29 cellular contexts compared by ENCODE assay signal in genomic region chr5:155799308-155799707, GRCh38.
"Had no signal": no experiment of that assay in that cellular context is flagged by ENCODE, and none has a peak within 500 bp of the region (broad histone marks: within the 10 kb centered on the region; RNA-seq: fewer than 3 reads in every experiment).

No MANE protein-coding gene starts in this region.

- H3K36me3 Mint-ChIP-seq: neural progenitor cell; stimulated activated effector memory CD8-positive, alpha-beta T cell treated with anti-CD3 and anti-CD28 coated beads, Interleukin-12 subunit alpha, Interleukin-12 subunit beta, amount 100 ng/mL, for 72 hours; stimulated activated naive B cell treated with anti-CD40 and anti-IgM and Interleukin-4, amounts not matched to agents 10 μg/mL and 1 μg/mL and 100 μg/mL, for 72 hours had no signal

- H3K4me1 ChIP-seq: neural progenitor cell, right lobe of liver, sigmoid colon, stomach, thyroid gland, tibial nerve, upper lobe of left lung, vagina had no signal

- ATAC-seq: natural killer cell; right cardiac atrium; right lobe of liver; stimulated activated effector memory CD8-positive, alpha-beta T cell treated with anti-CD3 and anti-CD28 coated beads, Interleukin-12 subunit alpha, Interleukin-12 subunit beta, amount 100 ng/mL, for 72 hours; stimulated activated naive B cell treated with anti-CD40 and anti-IgM and Interleukin-4, amounts not matched to agents 10 μg/mL and 1 μg/mL and 100 μg/mL, for 72 hours had no signal

- H3K4me3 Mint-ChIP-seq: natural killer cell; nephron; neural progenitor cell; stimulated activated effector memory CD8-positive, alpha-beta T cell treated with anti-CD3 and anti-CD28 coated beads, Interleukin-12 subunit alpha, Interleukin-12 subunit beta, amount 100 ng/mL, for 72 hours; stimulated activated naive B cell treated with anti-CD40 and anti-IgM and Interleukin-4, amounts not matched to agents 10 μg/mL and 1 μg/mL and 100 μg/mL, for 72 hours; stimulated activated naive CD8-positive, alpha-beta T cell treated with anti-CD3 and anti-CD28 coated beads, Interleukin-15, Interleukin-2, amounts not matched to agents 100 ng/mL and 50 ng/mL, for 24 hours had no signal

- H3K4me3 ChIP-seq: neural progenitor cell, ovary, right lobe of liver, sigmoid colon, stomach, thoracic aorta, thyroid gland, tibial nerve, upper lobe of left lung, vagina had no signal

- H3K27ac ChIP-seq: neural progenitor cell, ovary, parathyroid adenoma, right lobe of liver, sigmoid colon, stomach, thoracic aorta, thyroid gland, tibial nerve, upper lobe of left lung, vagina had no signal

- DNase-seq: natural killer cell; occipital lobe; ovary; posterior cingulate gyrus; retina; right lobe of liver; sigmoid colon; small intestine; stimulated activated CD4-positive, alpha-beta T cell treated with anti-CD3 and anti-CD28 coated beads, Interleukin-15, amount 100 ng/mL, for 24 hours; stimulated activated CD4-positive, alpha-beta T cell treated with anti-CD3 and anti-CD28 coated beads, Interleukin-2, amount 100 ng/mL, for 24 hours; stimulated activated CD4-positive, alpha-beta T cell treated with anti-CD3 and anti-CD28 coated beads, Interleukin-2, amount 100 ng/mL, for 48 hours; stimulated activated CD4-positive, alpha-beta T cell treated with anti-CD3 and anti-CD28 coated beads, Interleukin-4, amount 100 ng/mL, for 24 hours; stimulated activated naive B cell treated with anti-CD40 and anti-IgM and Interleukin-4, amounts not matched to agents 10 μg/mL and 1 μg/mL and 100 μg/mL, for 72 hours; stimulated activated naive CD4-positive, alpha-beta T cell treated with Interleukin-2 at 50 U/mL for 16 hours; stomach; thyroid gland; trophoblast cell; upper lobe of left lung had no signal

- H3K9me3 ChIP-seq: ovary, right lobe of liver, thyroid gland had no signal

- H3K4me1 Mint-ChIP-seq: natural killer cell; nephron; neural progenitor cell; stimulated activated effector memory CD8-positive, alpha-beta T cell treated with anti-CD3 and anti-CD28 coated beads, Interleukin-12 subunit alpha, Interleukin-12 subunit beta, amount 100 ng/mL, for 72 hours; stimulated activated naive B cell treated with anti-CD40 and anti-IgM and Interleukin-4, amounts not matched to agents 10 μg/mL and 1 μg/mL and 100 μg/mL, for 72 hours had no signal

- H3K27me3 Mint-ChIP-seq: stimulated activated naive B cell treated with anti-CD40 and anti-IgM and Interleukin-4, amounts not matched to agents 10 μg/mL and 1 μg/mL and 100 μg/mL, for 72 hours had no signal

- H3K36me3 ChIP-seq: neural progenitor cell, ovary, right lobe of liver, sigmoid colon, stomach, thoracic aorta, thyroid gland, tibial nerve, upper lobe of left lung, vagina had no signal

- H3K27ac Mint-ChIP-seq: natural killer cell; nephron; neural progenitor cell; progenitor cell of endocrine pancreas; stimulated activated effector memory CD8-positive, alpha-beta T cell treated with anti-CD3 and anti-CD28 coated beads, Interleukin-12 subunit alpha, Interleukin-12 subunit beta, amount 100 ng/mL, for 72 hours; stimulated activated naive B cell treated with anti-CD40 and anti-IgM and Interleukin-4, amounts not matched to agents 10 μg/mL and 1 μg/mL and 100 μg/mL, for 72 hours; stimulated activated naive CD8-positive, alpha-beta T cell treated with anti-CD3 and anti-CD28 coated beads, Interleukin-15, Interleukin-2, amounts not matched to agents 100 ng/mL and 50 ng/mL, for 24 hours had no signal

- H3K27me3 ChIP-seq: neural progenitor cell, right lobe of liver, sigmoid colon, stomach, thyroid gland, tibial nerve, upper lobe of left lung, vagina had no signal

- FAIRE-seq: small intestine, urothelium cell line had no signal
